In the genomic region with DNA sequence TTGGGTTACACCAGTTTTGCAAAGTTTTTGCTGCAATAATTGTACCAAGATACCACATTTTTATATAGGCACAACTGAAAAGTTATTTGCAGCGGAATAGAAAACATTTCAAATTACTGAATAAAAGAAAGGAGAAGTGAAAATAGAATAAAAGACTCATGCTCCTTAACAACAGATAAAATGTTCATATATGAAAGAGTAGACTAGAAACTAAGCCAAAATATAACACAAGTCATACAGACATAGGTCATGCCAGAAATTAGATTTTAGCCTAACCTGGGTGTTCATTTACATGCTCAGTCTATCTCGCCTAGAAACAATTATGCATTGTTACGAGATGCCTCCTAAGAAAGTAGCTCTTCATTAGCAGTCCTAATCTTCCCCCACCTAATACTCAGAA, we compare ENCODE assay signal across 1 cellular context.
TF ChIP-seq lines count a peak whose summit lies in the region.

No MANE protein-coding gene starts in this region.

TF ChIP-seq in liver, 16 proteins besides CTCF, POLR2A, EP300 and RAD21 (continued from another document):
- TF ChIP-seq, protein P1, sequence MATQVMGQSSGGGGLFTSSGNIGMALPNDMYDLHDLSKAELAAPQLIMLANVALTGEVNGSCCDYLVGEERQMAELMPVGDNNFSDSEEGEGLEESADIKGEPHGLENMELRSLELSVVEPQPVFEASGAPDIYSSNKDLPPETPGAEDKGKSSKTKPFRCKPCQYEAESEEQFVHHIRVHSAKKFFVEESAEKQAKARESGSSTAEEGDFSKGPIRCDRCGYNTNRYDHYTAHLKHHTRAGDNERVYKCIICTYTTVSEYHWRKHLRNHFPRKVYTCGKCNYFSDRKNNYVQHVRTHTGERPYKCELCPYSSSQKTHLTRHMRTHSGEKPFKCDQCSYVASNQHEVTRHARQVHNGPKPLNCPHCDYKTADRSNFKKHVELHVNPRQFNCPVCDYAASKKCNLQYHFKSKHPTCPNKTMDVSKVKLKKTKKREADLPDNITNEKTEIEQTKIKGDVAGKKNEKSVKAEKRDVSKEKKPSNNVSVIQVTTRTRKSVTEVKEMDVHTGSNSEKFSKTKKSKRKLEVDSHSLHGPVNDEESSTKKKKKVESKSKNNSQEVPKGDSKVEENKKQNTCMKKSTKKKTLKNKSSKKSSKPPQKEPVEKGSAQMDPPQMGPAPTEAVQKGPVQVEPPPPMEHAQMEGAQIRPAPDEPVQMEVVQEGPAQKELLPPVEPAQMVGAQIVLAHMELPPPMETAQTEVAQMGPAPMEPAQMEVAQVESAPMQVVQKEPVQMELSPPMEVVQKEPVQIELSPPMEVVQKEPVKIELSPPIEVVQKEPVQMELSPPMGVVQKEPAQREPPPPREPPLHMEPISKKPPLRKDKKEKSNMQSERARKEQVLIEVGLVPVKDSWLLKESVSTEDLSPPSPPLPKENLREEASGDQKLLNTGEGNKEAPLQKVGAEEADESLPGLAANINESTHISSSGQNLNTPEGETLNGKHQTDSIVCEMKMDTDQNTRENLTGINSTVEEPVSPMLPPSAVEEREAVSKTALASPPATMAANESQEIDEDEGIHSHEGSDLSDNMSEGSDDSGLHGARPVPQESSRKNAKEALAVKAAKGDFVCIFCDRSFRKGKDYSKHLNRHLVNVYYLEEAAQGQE (IDR thresholded peaks at IDR 0.05) = no peak
- TF ChIP-seq FOXA1 (IDR thresholded peaks at IDR 0.05) = no peak
- no peak for TF ChIP-seq HNF4G (IDR thresholded peaks at IDR 0.05)
- no peak for TF ChIP-seq MAX (IDR thresholded peaks at IDR 0.05)
- TF ChIP-seq FOXA2 (IDR thresholded peaks at IDR 0.05) = no peak
